In the genomic region with DNA sequence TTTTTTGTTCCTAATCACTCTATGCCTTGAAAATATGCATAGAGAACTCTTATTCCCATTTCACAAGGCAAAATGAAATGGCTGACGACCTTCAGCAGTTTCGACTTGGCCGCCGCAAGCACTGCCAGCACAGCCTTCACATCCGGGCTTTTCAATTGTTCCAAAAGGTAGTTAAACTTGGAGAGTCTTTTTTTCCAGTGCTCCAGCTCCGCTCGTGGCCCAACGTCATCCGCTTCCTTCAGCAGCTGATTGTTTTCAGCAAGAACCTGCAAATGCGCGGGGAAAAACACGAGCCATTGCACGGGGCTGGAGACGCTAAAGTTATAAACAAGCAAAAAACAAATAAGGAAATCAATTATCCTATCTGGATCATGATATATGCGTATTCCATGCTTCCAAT, we compare ENCODE assay signal across 9 cellular contexts. TPM values are rescaled to one million over a fixed set of nuclear protein-coding genes. Genes with fewer than 3 reads are reported as not detected.
"Had no signal": no experiment of that assay in that cellular context is flagged by ENCODE, and none has a peak within 500 bp of the region (broad histone marks: within the 10 kb centered on the region; RNA-seq: fewer than 3 reads in every experiment).

No MANE protein-coding gene starts in this region.

- H3K4me1 Mint-ChIP-seq: IgD-negative memory B cell had no signal

- H3K36me3 ChIP-seq: HAP-1 had no signal

- H3K9me3 Mint-ChIP-seq: HFFc6 had no signal

- H3K9me3 ChIP-seq: HAP-1 had no signal

- H3K4me3 ChIP-seq: GM23248, HAP-1 had no signal

- H3K4me1 ChIP-seq: HAP-1 had no signal

- H3K27ac Mint-ChIP-seq: HFFc6, IgD-negative memory B cell had no signal

- H3K4me3 Mint-ChIP-seq: HFFc6, IgD-negative memory B cell had no signal

- ATAC-seq: HCT116, HepG2 had no signal

- DNase-seq: GM23248, GOT3, H7, HFFc6 had no signal

- H3K27ac ChIP-seq: GM23248, HL-60 had no signal

RNA-seq across cellular contexts. Expression of gene DNAH5, which starts 25.4 kb away (rescaled TPM):
- polyA plus RNA-seq: IgD-negative memory B cell had no signal
